Comparison of ENCODE assay signal across 1 cellular context in the genomic region with DNA sequence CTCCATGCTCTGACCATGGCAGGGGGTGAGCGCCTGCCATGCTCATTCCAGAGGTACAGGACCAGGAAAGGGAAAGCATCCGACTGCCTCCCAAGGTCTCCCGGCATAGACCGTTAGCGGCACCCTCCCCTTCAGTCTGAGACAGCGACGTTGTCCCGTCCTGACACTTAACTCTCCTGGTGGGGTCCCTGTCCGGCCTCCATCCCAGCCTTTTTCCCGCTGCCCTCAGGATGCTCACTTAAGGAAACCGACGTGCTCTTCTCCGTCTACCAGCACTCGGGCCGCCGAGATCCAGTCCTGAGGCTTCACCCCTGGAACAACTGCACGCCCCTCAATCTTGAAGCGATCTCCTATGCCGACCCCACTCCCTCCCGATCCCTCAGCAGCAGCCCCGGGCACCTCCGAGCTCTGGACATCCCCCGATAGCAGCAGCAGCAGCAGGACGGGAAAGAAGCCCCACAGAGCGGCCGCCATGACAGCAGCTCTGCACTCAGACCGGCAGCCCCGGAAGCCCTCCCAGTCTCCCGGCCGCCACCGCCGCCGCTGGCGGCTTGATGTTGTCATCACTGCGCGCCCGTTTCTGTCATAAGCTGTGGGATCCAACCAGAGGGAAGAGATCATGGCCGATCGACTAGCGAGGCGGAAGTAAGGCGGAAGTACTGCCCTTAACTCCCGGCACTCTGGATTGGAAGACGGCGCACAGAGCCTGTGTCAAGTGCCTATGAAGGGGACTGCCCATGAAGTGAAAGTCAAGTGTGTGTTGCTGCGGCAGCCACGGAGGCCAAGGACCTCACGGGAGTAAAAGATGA.
TF ChIP-seq lines count a peak whose summit lies in the region.

Gene EMC7, minus strand, starts transcription at position 497 of the 809 bp plus-strand sequence. Its CDS starts 23 bp downstream, at position 474.
Gene PGBD4, plus strand, starts transcription at position 718 of the 809 bp plus-strand sequence. CDS start 449 bp downstream, outside the sequence.

TF ChIP-seq in GM12878, 131 proteins besides CTCF, POLR2A, EP300 and RAD21 (continued from another document and continues in another):
- TF ChIP-seq, protein P1, sequence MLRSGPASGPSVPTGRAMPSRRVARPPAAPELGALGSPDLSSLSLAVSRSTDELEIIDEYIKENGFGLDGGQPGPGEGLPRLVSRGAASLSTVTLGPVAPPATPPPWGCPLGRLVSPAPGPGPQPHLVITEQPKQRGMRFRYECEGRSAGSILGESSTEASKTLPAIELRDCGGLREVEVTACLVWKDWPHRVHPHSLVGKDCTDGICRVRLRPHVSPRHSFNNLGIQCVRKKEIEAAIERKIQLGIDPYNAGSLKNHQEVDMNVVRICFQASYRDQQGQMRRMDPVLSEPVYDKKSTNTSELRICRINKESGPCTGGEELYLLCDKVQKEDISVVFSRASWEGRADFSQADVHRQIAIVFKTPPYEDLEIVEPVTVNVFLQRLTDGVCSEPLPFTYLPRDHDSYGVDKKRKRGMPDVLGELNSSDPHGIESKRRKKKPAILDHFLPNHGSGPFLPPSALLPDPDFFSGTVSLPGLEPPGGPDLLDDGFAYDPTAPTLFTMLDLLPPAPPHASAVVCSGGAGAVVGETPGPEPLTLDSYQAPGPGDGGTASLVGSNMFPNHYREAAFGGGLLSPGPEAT (IDR thresholded peaks at IDR 0.05; ENCODE audit: low read depth), result peak; percentile 89
- TF ChIP-seq MAX (IDR thresholded peaks at IDR 0.05; ENCODE audit: low read depth, low read length) (peak; percentile 71), NBN (IDR thresholded peaks at IDR 0.05) (peak; percentile 97), ATF2 (IDR thresholded peaks at IDR 0.05; ENCODE audit: low read length) (no peak), GATAD2B (conservative IDR thresholded peaks at IDR 0.05; ENCODE audit: low read depth) (peak; percentile 42; the same call in 1 of the 2 replicates), WRNIP1 (IDR thresholded peaks at IDR 0.05; ENCODE audit: borderline replicate concordance, low read depth, low read length) (no peak), TAF1 (IDR thresholded peaks at IDR 0.05; ENCODE audit: borderline replicate concordance, low read depth, low read length) (peak; percentile 84), MXI1 (IDR thresholded peaks at IDR 0.05; ENCODE audit: low read depth, low read length) (peak; percentile 96), BCL11A (IDR thresholded peaks at IDR 0.05; ENCODE audit: low read depth, low read length) (peak; percentile 26; the same call in 1 of the 2 replicates), TCF7 (IDR thresholded peaks at IDR 0.05; ENCODE audit: borderline replicate concordance) (no peak), CEBPB (IDR thresholded peaks at IDR 0.05; ENCODE audit: borderline replicate concordance in 1 of 2, low read depth in 2 of 2, low read length in 2 of 2) (peak in 1 of 2 experiments; percentile 22; a peak in 1 of 4 replicates), RFX5 (IDR thresholded peaks at IDR 0.05; ENCODE audit: low read depth, low read length) (peak; percentile 48; the same call in 1 of the 2 replicates), PML (IDR thresholded peaks at IDR 0.05; ENCODE audit: low read length) (peak; percentile 96), CHD2 (IDR thresholded peaks at IDR 0.05; ENCODE audit: borderline replicate concordance, low read depth, low read length) (peak; percentile 78; the same call in 1 of the 2 replicates), RCOR1 (conservative IDR thresholded peaks at IDR 0.05; ENCODE audit: low read depth, low read length) (0 out of 2 replicates have a peak, but pooled peaks have one; percentile 16), SMAD1 (IDR thresholded peaks at IDR 0.05; ENCODE audit: low read depth, partially characterized antibody) (peak; percentile 12), MEF2A (IDR thresholded peaks at IDR 0.05; ENCODE audit: insufficient read depth, low read depth, low read length) (0 out of 2 replicates have a peak, but pooled peaks have one; percentile 24), RUNX3 (IDR thresholded peaks at IDR 0.05; ENCODE audit: low read length) (peak; percentile 74), IRF5 (IDR thresholded peaks at IDR 0.05; ENCODE audit: borderline replicate concordance) (no peak), TCF12 (IDR thresholded peaks at IDR 0.05; ENCODE audit: low read depth, low read length) (peak; percentile 37; the same call in 1 of the 2 replicates), NFXL1 (IDR thresholded peaks at IDR 0.05; ENCODE audit: borderline replicate concordance) (no peak), ELK1 (IDR thresholded peaks at IDR 0.05; ENCODE audit: low read depth, low read length) (peak; percentile 98), NRF1 (conservative IDR thresholded peaks at IDR 0.05; ENCODE audit: low read depth, low read length) (no peak), ATF7 (IDR thresholded peaks at IDR 0.05; ENCODE audit: low read depth) (peak; percentile 79), IKZF1 (conservative IDR thresholded peaks at IDR 0.05) (peak; percentile 97), SP1 (IDR thresholded peaks at IDR 0.05; ENCODE audit: low read depth, low read length) (peak; percentile 56), SREBF1 (IDR thresholded peaks at IDR 0.05; ENCODE audit: low read length) (no peak; the same call in none of the 2 replicates), ESRRA (IDR thresholded peaks at IDR 0.05; ENCODE audit: low read length) (peak; percentile 79; the same call in 1 of the 2 replicates), IKZF2 (IDR thresholded peaks at IDR 0.05) (peak; percentile 37; a peak in 2 of 4 replicates), NFYA (IDR thresholded peaks at IDR 0.05; ENCODE audit: borderline replicate concordance, low read depth, low read length) (no peak), CBFB (IDR thresholded peaks at IDR 0.05; ENCODE audit: low read depth) (peak; percentile 78), MYC (IDR thresholded peaks at IDR 0.05; ENCODE audit: insufficient read depth, insufficient read length, insufficient replicate concordance, low read length, severe bottlenecking) (peak; percentile 37), POLR2AphosphoS2 (IDR thresholded peaks at IDR 0.05; ENCODE audit: low read depth, low read length) (peak; percentile 85), MYB (IDR thresholded peaks at IDR 0.05; ENCODE audit: borderline replicate concordance, low read depth, low read length) (no peak), FOXK2 (IDR thresholded peaks at IDR 0.05) (peak; percentile 75)
- TF ChIP-seq, protein P2, sequence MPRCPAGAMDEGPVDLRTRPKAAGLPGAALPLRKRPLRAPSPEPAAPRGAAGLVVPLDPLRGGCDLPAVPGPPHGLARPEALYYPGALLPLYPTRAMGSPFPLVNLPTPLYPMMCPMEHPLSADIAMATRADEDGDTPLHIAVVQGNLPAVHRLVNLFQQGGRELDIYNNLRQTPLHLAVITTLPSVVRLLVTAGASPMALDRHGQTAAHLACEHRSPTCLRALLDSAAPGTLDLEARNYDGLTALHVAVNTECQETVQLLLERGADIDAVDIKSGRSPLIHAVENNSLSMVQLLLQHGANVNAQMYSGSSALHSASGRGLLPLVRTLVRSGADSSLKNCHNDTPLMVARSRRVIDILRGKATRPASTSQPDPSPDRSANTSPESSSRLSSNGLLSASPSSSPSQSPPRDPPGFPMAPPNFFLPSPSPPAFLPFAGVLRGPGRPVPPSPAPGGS (IDR thresholded peaks at IDR 0.05; ENCODE audit: borderline replicate concordance, insufficient read depth, low read depth, low read length, poor library complexity, severe bottlenecking), result peak; percentile 10
- TF ChIP-seq, protein P3, sequence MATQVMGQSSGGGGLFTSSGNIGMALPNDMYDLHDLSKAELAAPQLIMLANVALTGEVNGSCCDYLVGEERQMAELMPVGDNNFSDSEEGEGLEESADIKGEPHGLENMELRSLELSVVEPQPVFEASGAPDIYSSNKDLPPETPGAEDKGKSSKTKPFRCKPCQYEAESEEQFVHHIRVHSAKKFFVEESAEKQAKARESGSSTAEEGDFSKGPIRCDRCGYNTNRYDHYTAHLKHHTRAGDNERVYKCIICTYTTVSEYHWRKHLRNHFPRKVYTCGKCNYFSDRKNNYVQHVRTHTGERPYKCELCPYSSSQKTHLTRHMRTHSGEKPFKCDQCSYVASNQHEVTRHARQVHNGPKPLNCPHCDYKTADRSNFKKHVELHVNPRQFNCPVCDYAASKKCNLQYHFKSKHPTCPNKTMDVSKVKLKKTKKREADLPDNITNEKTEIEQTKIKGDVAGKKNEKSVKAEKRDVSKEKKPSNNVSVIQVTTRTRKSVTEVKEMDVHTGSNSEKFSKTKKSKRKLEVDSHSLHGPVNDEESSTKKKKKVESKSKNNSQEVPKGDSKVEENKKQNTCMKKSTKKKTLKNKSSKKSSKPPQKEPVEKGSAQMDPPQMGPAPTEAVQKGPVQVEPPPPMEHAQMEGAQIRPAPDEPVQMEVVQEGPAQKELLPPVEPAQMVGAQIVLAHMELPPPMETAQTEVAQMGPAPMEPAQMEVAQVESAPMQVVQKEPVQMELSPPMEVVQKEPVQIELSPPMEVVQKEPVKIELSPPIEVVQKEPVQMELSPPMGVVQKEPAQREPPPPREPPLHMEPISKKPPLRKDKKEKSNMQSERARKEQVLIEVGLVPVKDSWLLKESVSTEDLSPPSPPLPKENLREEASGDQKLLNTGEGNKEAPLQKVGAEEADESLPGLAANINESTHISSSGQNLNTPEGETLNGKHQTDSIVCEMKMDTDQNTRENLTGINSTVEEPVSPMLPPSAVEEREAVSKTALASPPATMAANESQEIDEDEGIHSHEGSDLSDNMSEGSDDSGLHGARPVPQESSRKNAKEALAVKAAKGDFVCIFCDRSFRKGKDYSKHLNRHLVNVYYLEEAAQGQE (IDR thresholded peaks at IDR 0.05; ENCODE audit: low read depth, low read length), result no peak
- TF ChIP-seq, protein P4, sequence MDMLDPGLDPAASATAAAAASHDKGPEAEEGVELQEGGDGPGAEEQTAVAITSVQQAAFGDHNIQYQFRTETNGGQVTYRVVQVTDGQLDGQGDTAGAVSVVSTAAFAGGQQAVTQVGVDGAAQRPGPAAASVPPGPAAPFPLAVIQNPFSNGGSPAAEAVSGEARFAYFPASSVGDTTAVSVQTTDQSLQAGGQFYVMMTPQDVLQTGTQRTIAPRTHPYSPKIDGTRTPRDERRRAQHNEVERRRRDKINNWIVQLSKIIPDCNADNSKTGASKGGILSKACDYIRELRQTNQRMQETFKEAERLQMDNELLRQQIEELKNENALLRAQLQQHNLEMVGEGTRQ (IDR thresholded peaks at IDR 0.05; ENCODE audit: borderline replicate concordance, low read depth, low read length), result no peak; the same call in 1 of the 2 replicates
- TF ChIP-seq, protein P5, sequence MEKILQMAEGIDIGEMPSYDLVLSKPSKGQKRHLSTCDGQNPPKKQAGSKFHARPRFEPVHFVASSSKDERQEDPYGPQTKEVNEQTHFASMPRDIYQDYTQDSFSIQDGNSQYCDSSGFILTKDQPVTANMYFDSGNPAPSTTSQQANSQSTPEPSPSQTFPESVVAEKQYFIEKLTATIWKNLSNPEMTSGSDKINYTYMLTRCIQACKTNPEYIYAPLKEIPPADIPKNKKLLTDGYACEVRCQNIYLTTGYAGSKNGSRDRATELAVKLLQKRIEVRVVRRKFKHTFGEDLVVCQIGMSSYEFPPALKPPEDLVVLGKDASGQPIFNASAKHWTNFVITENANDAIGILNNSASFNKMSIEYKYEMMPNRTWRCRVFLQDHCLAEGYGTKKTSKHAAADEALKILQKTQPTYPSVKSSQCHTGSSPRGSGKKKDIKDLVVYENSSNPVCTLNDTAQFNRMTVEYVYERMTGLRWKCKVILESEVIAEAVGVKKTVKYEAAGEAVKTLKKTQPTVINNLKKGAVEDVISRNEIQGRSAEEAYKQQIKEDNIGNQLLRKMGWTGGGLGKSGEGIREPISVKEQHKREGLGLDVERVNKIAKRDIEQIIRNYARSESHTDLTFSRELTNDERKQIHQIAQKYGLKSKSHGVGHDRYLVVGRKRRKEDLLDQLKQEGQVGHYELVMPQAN (conservative IDR thresholded peaks at IDR 0.05), result no peak
